Comparison of ENCODE assay signal across 28 cellular contexts in the genomic region with DNA sequence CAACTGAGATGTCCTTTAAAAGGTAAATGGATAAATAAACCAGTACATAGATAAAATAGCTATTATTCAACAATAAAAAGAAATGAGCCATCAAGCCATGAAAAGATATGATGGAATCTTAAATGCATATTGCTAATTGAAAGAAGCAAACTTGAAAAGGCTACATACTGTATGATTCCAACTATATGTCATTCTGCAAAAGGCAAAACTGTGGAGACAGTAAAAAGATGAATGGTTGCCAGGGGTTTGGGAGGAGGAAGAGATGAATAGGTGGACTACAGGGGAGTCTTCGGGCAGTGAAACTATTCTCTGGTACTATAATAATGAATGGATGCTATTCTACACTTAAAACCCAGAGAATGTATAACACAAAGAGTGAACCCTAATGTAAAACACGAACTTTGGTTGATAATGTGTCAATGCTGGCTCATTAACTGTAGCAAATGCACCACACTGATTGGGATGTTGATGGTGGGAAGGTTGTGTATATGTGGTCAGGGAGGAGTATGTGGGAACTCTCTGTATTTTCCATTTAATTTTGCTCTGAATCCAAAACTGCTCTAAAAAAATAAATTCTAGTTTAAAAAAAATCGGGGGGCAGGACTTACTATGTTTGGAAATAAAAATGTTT.
"Had no signal": no experiment of that assay in that cellular context is flagged by ENCODE, and none has a peak within 500 bp of the region (broad histone marks: within the 10 kb centered on the region; RNA-seq: fewer than 3 reads in every experiment).

No MANE protein-coding gene starts in this region.

- FAIRE-seq: endometrium, endothelial cell of umbilical vein, frontal cortex had no signal

- H3K79me2 ChIP-seq: hepatocyte had no signal

- H3K9me3 ChIP-seq: colonic mucosa, esophagus squamous epithelium, gastrocnemius medialis had no signal

- H3K27me3 ChIP-seq: colonic mucosa, esophagus muscularis mucosa, esophagus squamous epithelium, foreskin keratinocyte, gastrocnemius medialis, gastroesophageal sphincter, heart left ventricle, hepatocyte had no signal

- H3K4me2 ChIP-seq: hepatocyte had no signal

- H3K4me3 ChIP-seq: colonic mucosa, coronary artery, dorsolateral prefrontal cortex, esophagus muscularis mucosa, esophagus squamous epithelium, gastrocnemius medialis, gastroesophageal sphincter, heart left ventricle, heart right ventricle, hepatocyte had no signal

- H3K4me1 ChIP-seq: colonic mucosa, esophagus muscularis mucosa, esophagus squamous epithelium, foreskin keratinocyte, gastrocnemius medialis, gastroesophageal sphincter, heart left ventricle, heart right ventricle had no signal

- DNase-seq: colonic mucosa; cortex of kidney; dermis blood vessel endothelial cell; dorsolateral prefrontal cortex; effector CD4-positive, alpha-beta T cell; effector CD8-positive, alpha-beta T cell; effector memory CD4-positive, alpha-beta T cell; effector memory CD8-positive, alpha-beta T cell; endodermal cell; erythroblast; esophagus squamous epithelium; foreskin fibroblast; foreskin keratinocyte; foreskin melanocyte; gastrocnemius medialis; glutamatergic neuron; head of caudate nucleus; heart left ventricle; heart right ventricle had no signal

- H2AFZ ChIP-seq: hepatocyte had no signal

- ATAC-seq: effector memory CD8-positive, alpha-beta T cell; esophagus mucosa; foreskin keratinocyte; gastrocnemius medialis; gastroesophageal sphincter; heart left ventricle; heart right ventricle had no signal

- H3K27ac ChIP-seq: colonic mucosa, coronary artery, dorsolateral prefrontal cortex, epithelial cell of prostate, esophagus muscularis mucosa, esophagus squamous epithelium, foreskin keratinocyte, gastrocnemius medialis, gastroesophageal sphincter, heart left ventricle, heart right ventricle, hepatocyte had no signal

- H3K36me3 ChIP-seq: colonic mucosa, esophagus muscularis mucosa, esophagus squamous epithelium, gastrocnemius medialis, gastroesophageal sphincter, heart left ventricle, heart right ventricle had no signal
